ENCODE assay signal across 7 cellular contexts in the genomic region with DNA sequence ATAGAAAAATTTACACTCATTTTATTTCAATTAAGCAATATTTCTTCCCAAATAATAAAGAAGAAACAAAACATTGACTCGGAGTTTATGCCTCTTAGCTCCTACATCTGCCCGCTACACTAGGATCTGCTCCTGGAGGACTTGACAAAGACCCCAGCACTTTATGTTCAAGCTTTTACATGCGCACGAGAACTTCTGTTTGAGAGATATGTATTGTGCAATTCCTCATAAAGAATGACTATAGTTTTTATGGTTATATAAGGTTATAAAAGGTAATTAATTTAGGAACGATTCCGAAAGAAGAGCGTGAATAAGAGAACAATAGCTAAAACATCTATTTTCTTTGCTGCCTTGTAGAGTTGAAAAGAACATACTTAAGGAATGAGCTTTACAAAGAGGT.
"Had no signal": no experiment of that assay in that cellular context is flagged by ENCODE, and none has a peak within 500 bp of the region (broad histone marks: within the 10 kb centered on the region; RNA-seq: fewer than 3 reads in every experiment).

No MANE protein-coding gene starts in this region.

- H3K4me2 ChIP-seq: GM23338 had no signal

- ATAC-seq: GM23338 had no signal

- FAIRE-seq: H1, H54, HTR-8/SVneo had no signal

- DNase-seq: H9, HCEC 1CT, KBM-7 had no signal

- H3K4me3 ChIP-seq: GM23338 had no signal

- H2AFZ ChIP-seq: GM23338 had no signal
